ENCODE assay signal across 17 cellular contexts in genomic region chr6:10613077-10613476, GRCh38.
DNase-seq lines count a peak whose midpoint lies in the region; ATAC-seq, FAIRE-seq and TF ChIP-seq lines count a peak whose summit lies in the region.
"Had no signal": no experiment of that assay in that cellular context is flagged by ENCODE, and none has a peak within 500 bp of the region (broad histone marks: within the 10 kb centered on the region; RNA-seq: fewer than 3 reads in every experiment).

No MANE protein-coding gene starts in this region.

- peaks cover 14% of the 10 kb centered on the region for H3K4me1 ChIP-seq in HepG2 (ENCODE audit: insufficient read depth, low read length)
- H3K4me1 ChIP-seq in thoracic aorta (ENCODE audit: control insufficient read depth in 1 of 2, low read depth in 2 of 2): peaks cover 22 to 42% of the 10 kb centered on the region in 2 donors
- H3K4me1 ChIP-seq: spleen had no signal

- H3K9me3 ChIP-seq in HepG2 (ENCODE audit: low read length) (no peaks in the 10 kb centered on the region), thoracic aorta (no peaks in the 10 kb centered on the region)

- WGBS in HepG2 (ENCODE audit: low lambda C conversion rate): 7% methylated on average over 3 of the region's 3 CpGs

- H4K20me1 ChIP-seq in HepG2 (ENCODE audit: insufficient read depth, low read length): peaks cover 62% of the 10 kb centered on the region

- peak; percentile 36 for DNase-seq in NCI-H146 (lab: John Stamatoyannopoulos, UW)
- DNase-seq in NCI-H146 treated with DMSO at 0.1 percent for 48 hours (lab: John Stamatoyannopoulos, UW; ENCODE audit: unreplicated experiment): no peak
- peak; percentile 25 for DNase-seq in choroid plexus epithelial cell (ENCODE audit: low read depth)
- DNase-seq in HepG2 (ENCODE audit: low spot score): peak; percentile 78
- DNase-seq in thoracic aorta (ENCODE audit: low spot score): no peak
- DNase-seq in NCI-H2029 (lab: John Stamatoyannopoulos, UW): no peak
- no peak for DNase-seq in T-helper 9 cell
- DNase-seq: activated CD4-positive, alpha-beta T cell treated with anti-CD3 and anti-CD28 coated beads, Interleukin-2, amount 50 U/mL, for 48 hours; C1 segment of cervical spinal cord; DMS 273 treated with DMSO at 0.1 percent for 48 hours; NCI-H1930; posterior cingulate gyrus; spleen had no signal

- POLR2A ChIA-PET in HepG2 (lab: Yijun Ruan, JAX): interaction anchor here (1.1 kb wide), 1 partner anchor 82 kb away, joined by 8 read pairs; the partner anchor contains the start of genes C6orf52 and PAK1IP1

- peak; percentile 18 for FAIRE-seq in HepG2 (lab: Jason Lieb, UNC)
- FAIRE-seq: GM12892 had no signal

- no TSS peak for BruUV-seq in HepG2 (replicated peaks; lab: Mats Ljungman, UMichigan)

- H3K36me3 ChIP-seq in HepG2 (replicated peaks in 1 of 2; ENCODE audit: control insufficient read depth in 1 of 2, insufficient read depth in 2 of 2, low read length in 2 of 2) (peaks cover 0 to 3% of the 10 kb centered on the region in 2 experiments; a peak in 1 of 5 replicates), thoracic aorta (no peaks in the 10 kb centered on the region)
- H3K36me3 ChIP-seq: spleen had no signal

- TF ChIP-seq EP300 in HepG2 (IDR thresholded peaks at IDR 0.05; ENCODE audit: low read depth in 2 of 2, low read length in 2 of 2): peak in 1 of 2 experiments; percentile 81; a peak in 2 of 4 replicates
- no peak for TF ChIP-seq EP300 in HepG2 (CRISPR knock-in tag; IDR thresholded peaks at IDR 0.05; ENCODE audit: borderline replicate concordance)

- CTCF ChIA-PET in HepG2 (lab: Yijun Ruan, JAX; ENCODE audit: low intra/inter-chr PET ratio, low total read pairs): no interaction called here

- intact Hi-C loops in HepG2 (cut with micrococcal nuclease; ENCODE audit: unreplicated experiment): loop anchor here (2.0 to 5.0 kb wide), 2 partner anchors 86 to 102 kb away; no protein-coding TSS in a partner anchor

- peak; percentile 84 for ATAC-seq in HepG2
- ATAC-seq in thoracic aorta (ENCODE audit: insufficient number of reproducible peaks, low FRiP score, low read depth): no peak
- no peak for ATAC-seq in GM18517 (IDR thresholded peaks at IDR 0.05; ENCODE audit: unreplicated experiment)
- ATAC-seq: natural killer cell treated with Interleukin-12 subunit alpha and Interleukin-12 subunit beta and Interleukin-15 and Interleukin-18, amount 100 ng/mL, for 72 hours had no signal

- TF ChIP-seq CTCF in choroid plexus epithelial cell (conservative IDR thresholded peaks at IDR 0.05; ENCODE audit: low read depth, low read length) (no peak), HepG2 (CRISPR knock-in tag; IDR thresholded peaks at IDR 0.05) (no peak), thoracic aorta (IDR thresholded peaks at IDR 0.05) (no peak)

- in situ Hi-C loops in HepG2 (cut with HindIII; ENCODE audit: extremely low pct_ligation_motif_present, low pct_unique_long_range_greater_than_20kb): no loop called here

- H3K27ac ChIP-seq in HepG2 (ENCODE audit: extremely low read length, insufficient read depth, low read length) (no peak overlapping the region), thoracic aorta (peak overlapping the region in 1 of 2 donors; percentile 53)
- H3K27ac ChIP-seq: epithelial cell of prostate, spleen had no signal

- H3K27me3 ChIP-seq in HepG2 (ENCODE audit: control insufficient read depth in 1 of 2, insufficient read depth in 2 of 2, low read length in 2 of 2): no peaks in the 10 kb centered on the region; a peak in 1 of 5 replicates
- H3K27me3 ChIP-seq in thoracic aorta (replicated peaks; ENCODE audit: insufficient read depth): no peaks in the 10 kb centered on the region
- H3K27me3 ChIP-seq: spleen had no signal

- no peak for TF ChIP-seq RAD21 in HepG2 (CRISPR knock-in tag; IDR thresholded peaks at IDR 0.05)

- H2AFZ ChIP-seq in HepG2 (ENCODE audit: low read length): no peak overlapping the region

- no peak overlapping the region for H3K4me2 ChIP-seq in HepG2 (ENCODE audit: low read depth, low read length)

- TF ChIP-seq POLR2A in HepG2 (IDR thresholded peaks at IDR 0.05; ENCODE audit: insufficient read depth in 1 of 2, low read depth in 2 of 2, low read length in 2 of 2): no peak

- H3K9ac ChIP-seq in HepG2 (ENCODE audit: insufficient read depth, low read depth, low read length): no peak overlapping the region

- H3K4me3 ChIP-seq in choroid plexus epithelial cell (ENCODE audit: low read depth, low read length) (no peak overlapping the region), HepG2 (replicated peaks in 1 of 3; ENCODE audit: insufficient read depth in 1 of 3, low read depth in 2 of 3, low read length in 3 of 3) (no peak overlapping the region), thoracic aorta (peak overlapping the region; percentile 12)
- H3K4me3 ChIP-seq: spleen had no signal

- H3K79me2 ChIP-seq in HepG2 (ENCODE audit: insufficient read depth, low read length): no peaks in the 10 kb centered on the region

TF ChIP-seq in HepG2, 621 proteins besides CTCF, POLR2A, EP300 and RAD21 (continues in another document):
- TF ChIP-seq NFKBIZ (CRISPR knock-in tag; IDR thresholded peaks at IDR 0.05) (0 out of 2 replicates have a peak, but pooled peaks have one; percentile 74), HHEX (CRISPR knock-in tag; IDR thresholded peaks at IDR 0.05) (peak; percentile 99), MXD3 (CRISPR knock-in tag; IDR thresholded peaks at IDR 0.05) (no peak), ONECUT2 (CRISPR knock-in tag; IDR thresholded peaks at IDR 0.05) (peak; percentile 89), FOXA1 (IDR thresholded peaks at IDR 0.05) (peak; percentile 74; the same call in 1 of the 2 replicates), FOXA1 (CRISPR knock-in tag; IDR thresholded peaks at IDR 0.05) (peak; percentile 90)
- TF ChIP-seq, protein P1, sequence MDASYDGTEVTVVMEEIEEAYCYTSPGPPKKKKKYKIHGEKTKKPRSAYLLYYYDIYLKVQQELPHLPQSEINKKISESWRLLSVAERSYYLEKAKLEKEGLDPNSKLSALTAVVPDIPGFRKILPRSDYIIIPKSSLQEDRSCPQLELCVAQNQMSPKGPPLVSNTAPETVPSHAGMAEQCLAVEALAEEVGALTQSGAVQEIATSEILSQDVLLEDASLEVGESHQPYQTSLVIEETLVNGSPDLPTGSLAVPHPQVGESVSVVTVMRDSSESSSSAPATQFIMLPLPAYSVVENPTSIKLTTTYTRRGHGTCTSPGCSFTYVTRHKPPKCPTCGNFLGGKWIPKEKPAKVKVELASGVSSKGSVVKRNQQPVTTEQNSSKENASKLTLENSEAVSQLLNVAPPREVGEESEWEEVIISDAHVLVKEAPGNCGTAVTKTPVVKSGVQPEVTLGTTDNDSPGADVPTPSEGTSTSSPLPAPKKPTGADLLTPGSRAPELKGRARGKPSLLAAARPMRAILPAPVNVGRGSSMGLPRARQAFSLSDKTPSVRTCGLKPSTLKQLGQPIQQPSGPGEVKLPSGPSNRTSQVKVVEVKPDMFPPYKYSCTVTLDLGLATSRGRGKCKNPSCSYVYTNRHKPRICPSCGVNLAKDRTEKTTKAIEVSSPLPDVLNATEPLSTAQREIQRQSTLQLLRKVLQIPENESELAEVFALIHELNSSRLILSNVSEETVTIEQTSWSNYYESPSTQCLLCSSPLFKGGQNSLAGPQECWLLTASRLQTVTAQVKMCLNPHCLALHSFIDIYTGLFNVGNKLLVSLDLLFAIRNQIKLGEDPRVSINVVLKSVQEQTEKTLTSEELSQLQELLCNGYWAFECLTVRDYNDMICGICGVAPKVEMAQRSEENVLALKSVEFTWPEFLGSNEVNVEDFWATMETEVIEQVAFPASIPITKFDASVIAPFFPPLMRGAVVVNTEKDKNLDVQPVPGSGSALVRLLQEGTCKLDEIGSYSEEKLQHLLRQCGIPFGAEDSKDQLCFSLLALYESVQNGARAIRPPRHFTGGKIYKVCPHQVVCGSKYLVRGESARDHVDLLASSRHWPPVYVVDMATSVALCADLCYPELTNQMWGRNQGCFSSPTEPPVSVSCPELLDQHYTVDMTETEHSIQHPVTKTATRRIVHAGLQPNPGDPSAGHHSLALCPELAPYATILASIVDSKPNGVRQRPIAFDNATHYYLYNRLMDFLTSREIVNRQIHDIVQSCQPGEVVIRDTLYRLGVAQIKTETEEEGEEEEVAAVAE (CRISPR knock-in tag; IDR thresholded peaks at IDR 0.05; ENCODE audit: borderline replicate concordance): peak; percentile 38; the same call in 1 of the 2 replicates
- TF ChIP-seq, protein P2, sequence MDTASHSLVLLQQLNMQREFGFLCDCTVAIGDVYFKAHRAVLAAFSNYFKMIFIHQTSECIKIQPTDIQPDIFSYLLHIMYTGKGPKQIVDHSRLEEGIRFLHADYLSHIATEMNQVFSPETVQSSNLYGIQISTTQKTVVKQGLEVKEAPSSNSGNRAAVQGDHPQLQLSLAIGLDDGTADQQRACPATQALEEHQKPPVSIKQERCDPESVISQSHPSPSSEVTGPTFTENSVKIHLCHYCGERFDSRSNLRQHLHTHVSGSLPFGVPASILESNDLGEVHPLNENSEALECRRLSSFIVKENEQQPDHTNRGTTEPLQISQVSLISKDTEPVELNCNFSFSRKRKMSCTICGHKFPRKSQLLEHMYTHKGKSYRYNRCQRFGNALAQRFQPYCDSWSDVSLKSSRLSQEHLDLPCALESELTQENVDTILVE (CRISPR knock-in tag; IDR thresholded peaks at IDR 0.05): 0 out of 2 replicates have a peak, but pooled peaks have one; percentile 32

Comparison
In these comparisons a context has a peak if more than half of its experiments do, and no peak if none do; other contexts are left out.
1. DNase-seq: peak in NCI-H146 (single experiment), choroid plexus epithelial cell (single experiment) and HepG2 (single experiment); none in NCI-H146 treated with DMSO at 0.1 percent for 48 hours (single experiment), thoracic aorta (single experiment), NCI-H2029 (single experiment) and T-helper 9 cell (single experiment).